In the genomic region with DNA sequence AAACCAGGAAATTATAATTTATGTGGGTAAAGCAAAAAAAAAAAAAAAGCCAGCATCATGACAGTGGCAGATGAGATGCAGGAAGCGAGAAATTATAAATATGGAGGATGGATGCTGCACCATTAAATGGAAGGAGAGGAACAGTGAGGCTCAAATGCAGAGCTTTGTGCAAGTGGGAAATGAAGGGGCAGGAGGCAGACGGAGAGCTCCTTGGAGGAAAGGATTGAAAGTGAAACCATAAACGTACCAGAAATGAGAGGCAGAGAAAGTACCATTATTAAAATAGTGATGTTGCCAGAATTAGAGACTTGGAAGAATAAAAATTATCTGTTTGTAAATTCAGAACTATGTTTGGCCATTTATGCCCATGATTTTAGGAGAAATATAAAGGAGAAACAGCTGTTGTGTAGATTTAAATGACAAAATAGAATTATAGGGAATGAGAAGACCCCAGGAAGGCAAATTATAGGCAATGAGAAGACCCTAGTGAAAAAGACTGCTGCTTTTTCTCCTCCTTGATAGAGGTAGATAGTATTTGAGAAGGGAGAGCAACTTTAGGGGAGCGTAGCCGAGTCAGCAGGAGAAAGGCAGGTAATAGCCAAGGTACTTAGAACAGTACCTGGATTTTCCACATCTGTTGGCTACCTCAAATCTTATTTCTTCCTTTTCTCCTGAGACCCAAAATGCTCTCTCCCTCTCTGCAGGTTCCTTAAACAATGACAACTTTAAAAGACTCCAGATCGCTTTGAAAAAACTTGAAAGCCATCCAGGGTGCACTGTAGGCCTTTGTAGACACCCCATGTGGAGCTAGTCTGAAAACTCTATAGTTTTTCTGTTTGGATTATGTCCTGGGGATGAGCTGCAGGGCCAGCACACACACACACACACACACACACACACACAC, we compare ENCODE assay signal across 11 cellular contexts.
DNase-seq lines count a peak whose midpoint lies in the region; ATAC-seq, FAIRE-seq and TF ChIP-seq lines count a peak whose summit lies in the region.
"Had no signal": no experiment of that assay in that cellular context is flagged by ENCODE, and none has a peak within 500 bp of the region (broad histone marks: within the 10 kb centered on the region; RNA-seq: fewer than 3 reads in every experiment).

No MANE protein-coding gene starts in this region.

- H3K27ac ChIP-seq in pancreas = no peak overlapping the region

- FAIRE-seq in pancreas (lab: Jason Lieb, UNC) = no peak

- no peaks in the 10 kb centered on the region for H3K4me1 Mint-ChIP-seq in activated T-helper 17 cell treated with anti-CD3 and anti-CD28 coated beads, Interleukin-2, amount 50 U/mL, for 72 hours
- no peaks in the 10 kb centered on the region for H3K4me1 Mint-ChIP-seq in stimulated activated effector memory CD8-positive, alpha-beta T cell treated with anti-CD3 and anti-CD28 coated beads, Interleukin-12 subunit alpha, Interleukin-12 subunit beta, amount 100 ng/mL, for 72 hours

- no peaks in the 10 kb centered on the region for H3K27me3 ChIP-seq in pancreas

- H3K4me3 ChIP-seq in pancreas = no peak overlapping the region

- WGBS in pancreas, 2 donors = 83 to 88% methylated on average over 6 of the region's 6 CpGs

- H3K9me3 Mint-ChIP-seq in activated T-helper 17 cell treated with anti-CD3 and anti-CD28 coated beads, Interleukin-2, amount 50 U/mL, for 72 hours = no peaks in the 10 kb centered on the region
- no peaks in the 10 kb centered on the region for H3K9me3 Mint-ChIP-seq in stimulated activated effector memory CD8-positive, alpha-beta T cell treated with anti-CD3 and anti-CD28 coated beads, Interleukin-12 subunit alpha, Interleukin-12 subunit beta, amount 100 ng/mL, for 72 hours

- H3K9me3 ChIP-seq in pancreas = no peaks in the 10 kb centered on the region

- H3K4me3 Mint-ChIP-seq in activated T-helper 17 cell treated with anti-CD3 and anti-CD28 coated beads, Interleukin-2, amount 50 U/mL, for 72 hours = no peak overlapping the region
- H3K4me3 Mint-ChIP-seq in stimulated activated effector memory CD8-positive, alpha-beta T cell treated with anti-CD3 and anti-CD28 coated beads, Interleukin-12 subunit alpha, Interleukin-12 subunit beta, amount 100 ng/mL, for 72 hours = no peak overlapping the region
- H3K4me3 Mint-ChIP-seq: activated CD4-positive, alpha-beta T cell treated with anti-CD3 and anti-CD28 coated beads, Interleukin-2, amount 10 ng/mL, durations not matched to agents 7 days and 5 days had no signal

- ATAC-seq in activated T-helper 17 cell treated with anti-CD3 and anti-CD28 coated beads, Interleukin-2, amount 50 U/mL, for 72 hours (replicated peaks) = peak; percentile 39
- ATAC-seq in left ventricle myocardium superior = peak; percentile 74
- peak; percentile 52 for ATAC-seq in stimulated activated effector memory CD8-positive, alpha-beta T cell treated with anti-CD3 and anti-CD28 coated beads, Interleukin-12 subunit alpha, Interleukin-12 subunit beta, amount 100 ng/mL, for 72 hours
- ATAC-seq in GM18861 (IDR thresholded peaks at IDR 0.05; ENCODE audit: unreplicated experiment) = no peak
- ATAC-seq in pancreas = no peak
- no peak for ATAC-seq in GM21723 (IDR thresholded peaks at IDR 0.05; ENCODE audit: unreplicated experiment)

- H3K27ac Mint-ChIP-seq in activated T-helper 17 cell treated with anti-CD3 and anti-CD28 coated beads, Interleukin-2, amount 50 U/mL, for 72 hours = no peak overlapping the region
- no peak overlapping the region for H3K27ac Mint-ChIP-seq in stimulated activated effector memory CD8-positive, alpha-beta T cell treated with anti-CD3 and anti-CD28 coated beads, Interleukin-12 subunit alpha, Interleukin-12 subunit beta, amount 100 ng/mL, for 72 hours

- no peaks in the 10 kb centered on the region for H3K36me3 Mint-ChIP-seq in activated T-helper 17 cell treated with anti-CD3 and anti-CD28 coated beads, Interleukin-2, amount 50 U/mL, for 72 hours (ENCODE audit: low read depth)
- no peaks in the 10 kb centered on the region for H3K36me3 Mint-ChIP-seq in stimulated activated effector memory CD8-positive, alpha-beta T cell treated with anti-CD3 and anti-CD28 coated beads, Interleukin-12 subunit alpha, Interleukin-12 subunit beta, amount 100 ng/mL, for 72 hours

- no peaks in the 10 kb centered on the region for H3K36me3 ChIP-seq in pancreas

- intact Hi-C loops in left ventricle myocardium superior (cut with micrococcal nuclease) (no loop called here), pancreas (cut with DNase I) (no loop called here)

- H3K4me1 ChIP-seq in pancreas = peaks cover 0 to 4% (median 0%) of the 10 kb centered on the region in 3 donors

- peaks cover 2% of the 10 kb centered on the region for H3K27me3 Mint-ChIP-seq in activated T-helper 17 cell treated with anti-CD3 and anti-CD28 coated beads, Interleukin-2, amount 50 U/mL, for 72 hours

- DNase-seq in GM03348 (ENCODE audit: low spot score) (peak; percentile 23), left ventricle myocardium superior (no peak), pancreas (no peak)
- no peak for DNase-seq in stimulated activated effector memory CD8-positive, alpha-beta T cell treated with anti-CD3 and anti-CD28 coated beads, Interleukin-12 subunit alpha, Interleukin-12 subunit beta, amount 100 ng/mL, for 72 hours (ENCODE audit: low spot score in 2 of 2)
- no peak for DNase-seq in activated CD4-positive, alpha-beta T cell treated with anti-CD3 and anti-CD28 coated beads, Interleukin-2, amount 50 U/mL, for 4 hours
- DNase-seq: activated CD4-positive, alpha-beta T cell treated with anti-CD3 and anti-CD28 coated beads, Interleukin-2, amount 10 ng/mL, durations not matched to agents 7 days and 5 days; occipital lobe; RPMI8226 had no signal

- no peak for TF ChIP-seq CTCF in pancreas (IDR thresholded peaks at IDR 0.05)

Comparison
In these comparisons a context has a peak if more than half of its experiments do, and no peak if none do; other contexts are left out.
1. ATAC-seq: peak in activated T-helper 17 cell treated with anti-CD3 and anti-CD28 coated beads, Interleukin-2, amount 50 U/mL, for 72 hours (single experiment), left ventricle myocardium superior (single experiment) and stimulated activated effector memory CD8-positive, alpha-beta T cell treated with anti-CD3 and anti-CD28 coated beads, Interleukin-12 subunit alpha, Interleukin-12 subunit beta, amount 100 ng/mL, for 72 hours (single experiment); none in GM18861 (single experiment), pancreas (0 of 4) and GM21723 (single experiment).